Comparison of ENCODE assay signal across 1 cellular context in genomic region chr10:110165867-110166266, GRCh38.
A peak's percentile ranks its signal among the peaks of the same experiment; 100 is the strongest.
TF ChIP-seq lines count a peak whose summit lies in the region.

No MANE protein-coding gene starts in this region.

TF ChIP-seq in K562, 482 proteins besides CTCF, POLR2A, EP300 and RAD21 (continued from another document):
- TF ChIP-seq MGA (IDR thresholded peaks at IDR 0.05), result peak; percentile 42
- peak in 1 of 2 experiments; percentile 92 for TF ChIP-seq E2F6 (IDR thresholded peaks at IDR 0.05; ENCODE audit: borderline replicate concordance in 1 of 2, extremely low read depth in 1 of 2, insufficient read depth in 1 of 2, insufficient read length in 1 of 2, low read depth in 1 of 2, low read length in 1 of 2, poor library complexity in 1 of 2, severe bottlenecking in 1 of 2)
- TF ChIP-seq PCBP2 (IDR thresholded peaks at IDR 0.05; ENCODE audit: low read depth, low read length, poor library complexity, severe bottlenecking), result no peak
- TF ChIP-seq, protein P1, sequence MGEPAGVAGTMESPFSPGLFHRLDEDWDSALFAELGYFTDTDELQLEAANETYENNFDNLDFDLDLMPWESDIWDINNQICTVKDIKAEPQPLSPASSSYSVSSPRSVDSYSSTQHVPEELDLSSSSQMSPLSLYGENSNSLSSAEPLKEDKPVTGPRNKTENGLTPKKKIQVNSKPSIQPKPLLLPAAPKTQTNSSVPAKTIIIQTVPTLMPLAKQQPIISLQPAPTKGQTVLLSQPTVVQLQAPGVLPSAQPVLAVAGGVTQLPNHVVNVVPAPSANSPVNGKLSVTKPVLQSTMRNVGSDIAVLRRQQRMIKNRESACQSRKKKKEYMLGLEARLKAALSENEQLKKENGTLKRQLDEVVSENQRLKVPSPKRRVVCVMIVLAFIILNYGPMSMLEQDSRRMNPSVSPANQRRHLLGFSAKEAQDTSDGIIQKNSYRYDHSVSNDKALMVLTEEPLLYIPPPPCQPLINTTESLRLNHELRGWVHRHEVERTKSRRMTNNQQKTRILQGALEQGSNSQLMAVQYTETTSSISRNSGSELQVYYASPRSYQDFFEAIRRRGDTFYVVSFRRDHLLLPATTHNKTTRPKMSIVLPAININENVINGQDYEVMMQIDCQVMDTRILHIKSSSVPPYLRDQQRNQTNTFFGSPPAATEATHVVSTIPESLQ (CRISPR knock-in tag; IDR thresholded peaks at IDR 0.05), result no peak
- TF ChIP-seq, protein P2, sequence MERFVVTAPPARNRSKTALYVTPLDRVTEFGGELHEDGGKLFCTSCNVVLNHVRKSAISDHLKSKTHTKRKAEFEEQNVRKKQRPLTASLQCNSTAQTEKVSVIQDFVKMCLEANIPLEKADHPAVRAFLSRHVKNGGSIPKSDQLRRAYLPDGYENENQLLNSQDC (CRISPR knock-in tag; IDR thresholded peaks at IDR 0.05), result no peak
- TF ChIP-seq, protein P3, sequence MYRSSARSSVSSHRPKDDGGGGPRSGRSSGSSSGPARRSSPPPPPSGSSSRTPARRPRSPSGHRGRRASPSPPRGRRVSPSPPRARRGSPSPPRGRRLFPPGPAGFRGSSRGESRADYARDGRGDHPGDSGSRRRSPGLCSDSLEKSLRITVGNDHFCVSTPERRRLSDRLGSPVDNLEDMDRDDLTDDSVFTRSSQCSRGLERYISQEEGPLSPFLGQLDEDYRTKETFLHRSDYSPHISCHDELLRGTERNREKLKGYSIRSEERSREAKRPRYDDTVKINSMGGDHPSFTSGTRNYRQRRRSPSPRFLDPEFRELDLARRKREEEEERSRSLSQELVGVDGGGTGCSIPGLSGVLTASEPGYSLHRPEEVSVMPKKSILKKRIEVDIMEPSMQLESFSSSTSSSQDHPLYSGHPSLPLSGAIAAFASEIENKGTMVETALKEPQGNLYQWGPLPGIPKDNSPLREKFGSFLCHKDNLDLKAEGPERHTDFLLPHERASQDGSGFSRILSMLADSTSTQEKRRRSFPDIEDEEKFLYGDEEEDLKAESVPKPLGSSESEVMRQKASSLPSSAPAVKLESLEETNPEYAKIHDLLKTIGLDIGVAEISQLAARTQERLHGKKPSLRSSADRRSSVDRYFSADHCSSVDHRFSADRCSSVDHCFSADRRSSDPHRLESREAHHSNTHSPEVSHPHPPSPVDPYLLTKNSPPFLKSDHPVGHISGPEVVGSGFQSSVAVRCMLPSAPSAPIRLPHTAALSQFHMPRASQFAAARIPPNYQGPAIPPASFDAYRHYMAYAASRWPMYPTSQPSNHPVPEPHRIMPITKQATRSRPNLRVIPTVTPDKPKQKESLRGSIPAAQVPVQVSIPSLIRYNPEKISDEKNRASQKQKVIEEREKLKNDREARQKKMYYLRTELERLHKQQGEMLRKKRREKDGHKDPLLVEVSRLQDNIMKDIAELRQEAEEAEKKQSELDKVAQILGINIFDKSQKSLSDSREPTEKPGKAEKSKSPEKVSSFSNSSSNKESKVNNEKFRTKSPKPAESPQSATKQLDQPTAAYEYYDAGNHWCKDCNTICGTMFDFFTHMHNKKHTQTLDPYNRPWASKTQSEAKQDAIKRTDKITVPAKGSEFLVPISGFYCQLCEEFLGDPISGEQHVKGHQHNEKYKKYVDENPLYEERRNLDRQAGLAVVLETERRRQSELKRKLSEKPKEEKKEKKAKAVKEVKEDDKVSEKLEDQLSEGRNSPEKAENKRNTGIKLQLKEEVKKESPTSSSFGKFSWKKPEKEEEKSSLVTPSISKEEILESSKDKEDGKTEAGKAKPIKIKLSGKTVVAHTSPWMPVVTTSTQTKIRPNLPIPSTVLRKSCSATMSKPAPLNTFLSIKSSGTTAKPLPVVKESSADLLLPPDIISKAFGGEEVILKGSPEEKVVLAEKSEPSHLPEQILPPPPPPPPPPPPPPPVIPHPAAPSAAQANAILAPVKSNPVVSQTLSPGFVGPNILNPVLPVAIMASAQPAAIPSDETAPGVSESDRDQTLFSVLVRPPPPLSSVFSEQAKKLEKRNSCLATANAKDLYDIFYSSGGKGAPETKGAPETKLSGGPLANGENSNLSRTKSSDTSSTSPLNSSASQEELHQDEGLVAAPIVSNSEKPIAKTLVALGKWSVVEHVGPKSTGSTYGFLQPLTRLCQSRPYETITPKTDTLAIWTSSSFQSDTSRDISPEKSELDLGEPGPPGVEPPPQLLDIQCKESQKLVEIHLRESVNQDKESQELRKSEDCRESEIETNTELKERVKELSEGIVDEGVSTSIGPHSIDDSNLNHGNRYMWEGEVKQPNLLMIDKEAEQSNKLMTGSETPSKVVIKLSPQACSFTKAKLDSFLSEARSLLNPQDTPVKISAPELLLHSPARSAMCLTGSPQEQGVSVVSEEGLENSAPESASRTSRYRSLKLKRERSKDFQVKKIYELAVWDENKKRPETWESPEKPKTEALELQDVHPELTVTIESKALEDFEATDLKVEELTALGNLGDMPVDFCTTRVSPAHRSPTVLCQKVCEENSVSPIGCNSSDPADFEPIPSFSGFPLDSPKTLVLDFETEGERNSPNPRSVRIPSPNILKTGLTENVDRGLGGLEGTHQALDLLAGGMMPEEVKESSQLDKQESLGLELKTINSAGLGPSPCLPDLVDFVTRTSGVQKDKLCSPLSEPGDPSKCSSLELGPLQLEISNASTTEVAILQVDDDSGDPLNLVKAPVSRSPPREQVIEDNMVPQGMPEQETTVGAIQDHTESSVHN (IDR thresholded peaks at IDR 0.05; ENCODE audit: borderline replicate concordance in 1 of 2, low read depth in 1 of 2), result no peak
TF ChIP-seq in K562: peak in this region for 3.
